In genomic region chr1:51912881-51913280, GRCh38 we compare ENCODE assay signal across 31 cellular contexts.
"Had no signal": no experiment of that assay in that cellular context is flagged by ENCODE, and none has a peak within 500 bp of the region (broad histone marks: within the 10 kb centered on the region; RNA-seq: fewer than 3 reads in every experiment).

No MANE protein-coding gene starts in this region.

- H3K27ac ChIP-seq: brain microvascular endothelial cell, coronary artery, dorsolateral prefrontal cortex, esophagus muscularis mucosa, foreskin keratinocyte, gastroesophageal sphincter had no signal

- ATAC-seq: activated CD4-positive, alpha-beta T cell treated with anti-CD3 and anti-CD28 coated beads for 36 hours; activated CD8-positive, alpha-beta memory T cell treated with anti-CD3 and anti-CD28 coated beads, Interleukin-2, amount 10 ng/mL, durations not matched to agents 7 days and 5 days; activated CD8-positive, alpha-beta T cell treated with anti-CD3 and anti-CD28 coated beads, Interleukin-2, amount 10 ng/mL, durations not matched to agents 7 days and 5 days; activated T-helper 17 cell treated with anti-CD3 and anti-CD28 coated beads, Interleukin-2, amount 50 U/mL, for 72 hours; foreskin keratinocyte; gastroesophageal sphincter had no signal

- H3K27me3 Mint-ChIP-seq: activated naive CD8-positive, alpha-beta T cell had no signal

- H3K4me1 Mint-ChIP-seq: activated CD4-positive, alpha-beta T cell treated with anti-CD3 and anti-CD28 coated beads for 36 hours; activated CD4-positive, alpha-beta T cell treated with anti-CD3 and anti-CD28 coated beads, Interleukin-2, amount 10 ng/mL, durations not matched to agents 24 days and 14 days; activated CD8-positive, alpha-beta memory T cell treated with anti-CD3 and anti-CD28 coated beads, Interleukin-2, amount 10 ng/mL, durations not matched to agents 7 days and 5 days; activated T-helper 17 cell treated with anti-CD3 and anti-CD28 coated beads, Interleukin-2, amount 50 U/mL, for 72 hours; central memory CD8-positive, alpha-beta T cell had no signal

- H3K9me3 Mint-ChIP-seq: activated CD4-positive, alpha-beta memory T cell treated with anti-CD3 and anti-CD28 coated beads for 36 hours; activated CD4-positive, alpha-beta T cell treated with anti-CD3 and anti-CD28 coated beads, Interleukin-2, amount 10 ng/mL, durations not matched to agents 24 days and 14 days; activated T-helper 17 cell treated with anti-CD3 and anti-CD28 coated beads, Interleukin-2, amount 50 U/mL, for 72 hours; central memory CD8-positive, alpha-beta T cell; dendritic cell treated with granulocyte-macrophage colony-stimulating factor and Interleukin-4, amounts not matched to agents 40 ng/mL and 50 ng/mL, for 4 days; endodermal cell had no signal

- H3K27me3 ChIP-seq: brain microvascular endothelial cell, foreskin keratinocyte had no signal

- H3K27ac Mint-ChIP-seq: activated CD4-positive, alpha-beta memory T cell treated with anti-CD3 and anti-CD28 coated beads for 36 hours; activated CD4-positive, alpha-beta T cell treated with anti-CD3 and anti-CD28 coated beads for 36 hours; activated CD4-positive, alpha-beta T cell treated with anti-CD3 and anti-CD28 coated beads, Interleukin-2, amount 10 ng/mL, durations not matched to agents 24 days and 14 days; activated CD8-positive, alpha-beta memory T cell treated with anti-CD3 and anti-CD28 coated beads, Interleukin-2, amount 10 ng/mL, durations not matched to agents 7 days and 5 days; activated CD8-positive, alpha-beta T cell treated with anti-CD3 and anti-CD28 coated beads, Interleukin-2, amount 10 ng/mL, durations not matched to agents 7 days and 5 days; activated naive CD8-positive, alpha-beta T cell; activated T-helper 17 cell treated with anti-CD3 and anti-CD28 coated beads, Interleukin-2, amount 50 U/mL, for 72 hours; dendritic cell treated with granulocyte-macrophage colony-stimulating factor and Interleukin-4, amounts not matched to agents 40 ng/mL and 50 ng/mL, for 4 days; endodermal cell had no signal

- H3K9me3 ChIP-seq: esophagus muscularis mucosa, gastroesophageal sphincter had no signal

- H3K4me3 Mint-ChIP-seq: activated CD4-positive, alpha-beta memory T cell treated with anti-CD3 and anti-CD28 coated beads for 36 hours; activated CD4-positive, alpha-beta T cell treated with anti-CD3 and anti-CD28 coated beads for 36 hours; activated CD4-positive, alpha-beta T cell treated with anti-CD3 and anti-CD28 coated beads, Interleukin-2, amount 10 ng/mL, durations not matched to agents 24 days and 14 days; activated CD8-positive, alpha-beta memory T cell treated with anti-CD3 and anti-CD28 coated beads, Interleukin-2, amount 10 ng/mL, durations not matched to agents 7 days and 5 days; activated CD8-positive, alpha-beta T cell treated with anti-CD3 and anti-CD28 coated beads, Interleukin-2, amount 10 ng/mL, durations not matched to agents 7 days and 5 days; activated naive CD8-positive, alpha-beta T cell; activated T-helper 17 cell treated with anti-CD3 and anti-CD28 coated beads, Interleukin-2, amount 50 U/mL, for 72 hours; central memory CD8-positive, alpha-beta T cell; dendritic cell treated with granulocyte-macrophage colony-stimulating factor and Interleukin-4, amounts not matched to agents 40 ng/mL and 50 ng/mL, for 4 days; endodermal cell had no signal

- H3K4me1 ChIP-seq: esophagus muscularis mucosa, foreskin keratinocyte, gastroesophageal sphincter had no signal

- H3K4me3 ChIP-seq: coronary artery, dorsolateral prefrontal cortex, esophagus muscularis mucosa, gastroesophageal sphincter had no signal

- H3K36me3 ChIP-seq: brain microvascular endothelial cell, esophagus muscularis mucosa, gastroesophageal sphincter had no signal

- H3K36me3 Mint-ChIP-seq: activated CD4-positive, alpha-beta memory T cell treated with anti-CD3 and anti-CD28 coated beads for 36 hours; activated CD8-positive, alpha-beta memory T cell treated with anti-CD3 and anti-CD28 coated beads, Interleukin-2, amount 10 ng/mL, durations not matched to agents 7 days and 5 days; activated naive CD8-positive, alpha-beta T cell had no signal

- DNase-seq: activated CD4-positive, alpha-beta memory T cell treated with anti-CD3 and anti-CD28 coated beads for 36 hours; activated CD4-positive, alpha-beta T cell treated with anti-CD3 and anti-CD28 coated beads for 36 hours; activated CD4-positive, alpha-beta T cell treated with anti-CD3 and anti-CD28 coated beads, Interleukin-2, amount 10 ng/mL, durations not matched to agents 24 days and 14 days; activated CD4-positive, CD25-positive, alpha-beta regulatory T cell; activated CD4-positive, CD25-positive, alpha-beta regulatory T cell treated with anti-CD3 and anti-CD28 coated beads, Interleukin-2, amount 50 U/mL, for 72 hours; activated CD8-positive, alpha-beta memory T cell treated with anti-CD3 and anti-CD28 coated beads, Interleukin-2, amount 10 ng/mL, durations not matched to agents 7 days and 5 days; activated CD8-positive, alpha-beta memory T cell treated with anti-CD3 and anti-CD28 coated beads, Interleukin-2, amount 50 U/mL, for 4 hours; activated CD8-positive, alpha-beta T cell treated with anti-CD3 and anti-CD28 coated beads, Interleukin-2, amount 10 ng/mL, durations not matched to agents 7 days and 5 days; activated effector memory CD4-positive, alpha-beta T cell treated with Interleukin-2 at 50 U/mL for 16 hours; activated gamma-delta T cell treated with Interleukin-2 at 50 U/mL for 16 hours; activated naive CD4-positive, alpha-beta T cell treated with anti-CD3 and anti-CD28 coated beads, Interleukin-2, amount 50 U/mL, for 16 hours; activated naive CD4-positive, alpha-beta T cell treated with Interleukin-2 at 50 U/mL for 16 hours; activated T-cell treated with anti-CD3 and anti-CD28 coated beads, Interleukin-2, amount 50 U/mL, for 1 hour; amniotic stem cell; anterior cingulate cortex; brain microvascular endothelial cell; dorsolateral prefrontal cortex; effector memory CD4-positive, alpha-beta T cell; endodermal cell; erythroblast; foreskin keratinocyte; head of caudate nucleus; hypothalamus; T-helper 2 cell had no signal
